Comparison of ENCODE assay signal across 8 cellular contexts in the genomic region with DNA sequence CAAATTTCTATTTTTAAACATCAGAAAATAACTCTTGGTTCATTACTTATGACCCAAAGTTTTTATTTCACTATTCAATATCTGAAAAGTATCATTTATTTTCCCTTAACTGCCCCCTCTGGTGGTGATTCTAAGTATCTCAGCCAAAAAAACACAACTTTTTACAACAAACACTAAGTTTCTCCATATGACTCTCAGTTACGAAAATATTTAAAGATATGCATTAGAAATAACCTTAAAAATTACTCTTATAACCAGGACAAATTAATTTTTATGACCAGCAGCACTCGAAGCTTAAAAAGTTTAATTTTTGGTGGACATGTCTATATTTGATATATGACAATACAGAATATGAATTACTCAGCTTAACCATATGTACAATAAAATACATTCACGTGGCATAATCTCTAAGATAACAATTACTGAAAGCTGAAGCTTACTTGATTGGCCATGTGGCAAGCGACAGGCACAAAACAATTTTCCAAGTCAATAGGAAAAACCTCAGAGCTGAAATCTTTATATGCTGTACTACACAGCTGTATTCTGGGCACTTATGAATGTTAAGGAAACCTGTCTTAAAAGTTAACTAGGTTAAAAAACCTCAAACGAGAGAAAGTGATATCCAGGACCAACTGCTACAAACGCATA. TPM values are rescaled to one million over a fixed set of nuclear protein-coding genes. Genes with fewer than 3 reads are reported as not detected.
DNase-seq lines count a peak whose midpoint lies in the region; ATAC-seq and TF ChIP-seq lines count a peak whose summit lies in the region.

No MANE protein-coding gene starts in this region.

- CTCF ChIA-PET in PC-9 (lab: Charles Lee): interaction anchor here (0.6 to 2.3 kb wide), 10 partner anchors 10 to 171 kb away, joined by 3 to 16 read pairs (median 4); no protein-coding TSS in a partner anchor

- H3K79me2 ChIP-seq in PC-9 (ENCODE audit: low read depth): peaks cover 91% of the 10 kb centered on the region

- intact Hi-C loops in left ventricle myocardium inferior (cut with micrococcal nuclease): no loop called here
- intact Hi-C loops in left ventricle myocardium superior (cut with micrococcal nuclease): no loop called here
- intact Hi-C loops in PC-9 (cut with micrococcal nuclease; ENCODE audit: unreplicated experiment): loop anchor here (1.0 to 10.0 kb wide), 3 partner anchors 107 to 469 kb away; no protein-coding TSS in a partner anchor
- intact Hi-C loops in natural killer cell (cut with micrococcal nuclease): loop anchor here (1.0 to 5.0 kb wide), 3 partner anchors 45 to 964 kb away; partner anchors contain the start of gene NFE2L3

- peaks cover 85% of the 10 kb centered on the region for H3K36me3 Mint-ChIP-seq in effector memory CD8-positive, alpha-beta T cell (ENCODE audit: insufficient read depth)
- H3K36me3 Mint-ChIP-seq in natural killer cell: peaks cover 61% of the 10 kb centered on the region

- H3K4me1 ChIP-seq in left ventricle myocardium inferior (peaks cover 87% of the 10 kb centered on the region), PC-9 (replicated peaks; ENCODE audit: insufficient read depth) (peaks cover 29% of the 10 kb centered on the region)

- peaks cover 53 to 61% of the 10 kb centered on the region in 2 donors for H3K4me1 Mint-ChIP-seq in effector memory CD8-positive, alpha-beta T cell (ENCODE audit: low read depth in 2 of 2)
- H3K4me1 Mint-ChIP-seq in natural killer cell: peaks cover 83% of the 10 kb centered on the region in 2 donors

- H3K27me3 ChIP-seq in left ventricle myocardium inferior (ENCODE audit: low read depth) (no peaks in the 10 kb centered on the region), PC-9 (ENCODE audit: insufficient read depth, low read depth) (no peaks in the 10 kb centered on the region)

- peak overlapping the region; percentile 99 to 100 for H3K4me3 Mint-ChIP-seq in effector memory CD8-positive, alpha-beta T cell
- H3K4me3 Mint-ChIP-seq in natural killer cell: peak overlapping the region; percentile 100

- H3K36me3 ChIP-seq in left ventricle myocardium inferior (peaks cover 53% of the 10 kb centered on the region), PC-9 (ENCODE audit: low read depth) (peaks cover 69% of the 10 kb centered on the region)

- no peak for ATAC-seq in left ventricle myocardium superior
- ATAC-seq in effector memory CD8-positive, alpha-beta T cell (replicated peaks): no peak
- ATAC-seq in natural killer cell: no peak

- POLR2A ChIA-PET in PC-9 (lab: Charles Lee; ENCODE audit: unreplicated experiment): interaction anchor here (0.5 to 2.0 kb wide), 4 partner anchors 19 to 501 kb away, joined by 3 to 33 read pairs (median 6); partner anchors contain the start of gene NFE2L3

- H3K4me3 ChIP-seq in left ventricle myocardium inferior (peak overlapping the region; percentile 90), PC-9 (peak overlapping the region; percentile 98)

- no peaks in the 10 kb centered on the region for H3K9me2 ChIP-seq in PC-9 (ENCODE audit: insufficient read depth)

- H3K9me3 Mint-ChIP-seq in effector memory CD8-positive, alpha-beta T cell: no peaks in the 10 kb centered on the region
- no peaks in the 10 kb centered on the region for H3K9me3 Mint-ChIP-seq in natural killer cell

- peaks cover 70% of the 10 kb centered on the region for H3F3A ChIP-seq in PC-9 (ENCODE audit: insufficient read depth, low read depth)

- H3K27ac ChIP-seq in left ventricle myocardium inferior (replicated peaks) (peak overlapping the region; percentile 98), PC-9 (peak overlapping the region; percentile 92)

- H4K20me1 ChIP-seq in PC-9 (ENCODE audit: insufficient read depth): peaks cover 75% of the 10 kb centered on the region

- no peaks in the 10 kb centered on the region for H3K27me3 Mint-ChIP-seq in effector memory CD8-positive, alpha-beta T cell
- H3K27me3 Mint-ChIP-seq in natural killer cell (ENCODE audit: low read depth in 2 of 2): peaks cover 2 to 5% of the 10 kb centered on the region in 2 donors

- H2AFZ ChIP-seq in PC-9: no peak overlapping the region

- TF ChIP-seq CTCF in left ventricle myocardium inferior (IDR thresholded peaks at IDR 0.05; ENCODE audit: borderline replicate concordance): peak; percentile 83
- TF ChIP-seq CTCF in PC-9 (conservative IDR thresholded peaks at IDR 0.05): peak; percentile 98
- TF ChIP-seq CTCF in natural killer cell (IDR thresholded peaks at IDR 0.05): peak; percentile 96

- H3K27ac Mint-ChIP-seq in effector memory CD8-positive, alpha-beta T cell: peak overlapping the region; percentile 99 to 100
- H3K27ac Mint-ChIP-seq in natural killer cell: peak overlapping the region; percentile 100

- H3K9me3 ChIP-seq in left ventricle myocardium inferior (replicated peaks) (no peaks in the 10 kb centered on the region), PC-9 (ENCODE audit: insufficient read depth, low read depth) (no peaks in the 10 kb centered on the region)

- no TSS peak for BruUV-seq in PC-9 (replicated peaks; lab: Mats Ljungman, UMichigan)

- DNase-seq in left ventricle myocardium inferior (no peak), left ventricle myocardium superior (no peak), PC-9 (no peak), natural killer cell (no peak), DMS153 (lab: John Stamatoyannopoulos, UW) (no peak), NCI-H1048 (lab: John Stamatoyannopoulos, UW) (no peak), GDM1 (lab: John Stamatoyannopoulos, UW) (no peak)
- peak in 2 of 3 experiments; percentile 27 to 36 for DNase-seq in effector memory CD8-positive, alpha-beta T cell

- peak overlapping the region; percentile 84 for H3K4me2 ChIP-seq in PC-9

RNA-seq across cellular contexts. Expression of gene HNRNPA2B1, which starts 2.3 kb away (rescaled TPM):
- total RNA-seq in left ventricle myocardium inferior (398 TPM), left ventricle myocardium superior (430 TPM), PC-9 (2021) (526 and 792 TPM in 2 replicates), natural killer cell (100 to 1,000 TPM; 473 to 627 (median 585) TPM)

RNA-seq across cellular contexts. Expression of gene CBX3, which starts 3.3 kb away (rescaled TPM):
- total RNA-seq in left ventricle myocardium inferior (58.5 TPM), left ventricle myocardium superior (61.3 TPM), PC-9 (2021) (282 and 308 TPM in 2 replicates), natural killer cell (100 to 1,000 TPM; 103 to 126 (median 109) TPM)

RNA-seq across cellular contexts. Expression of gene NFE2L3, which starts 46.3 kb away (rescaled TPM):
- total RNA-seq in left ventricle myocardium inferior (0.99 TPM), left ventricle myocardium superior (0.94 TPM), PC-9 (2021) (44.2 and 49.1 TPM in 2 replicates), natural killer cell (1 to 10 TPM in 1 of 3 donors, under 1 TPM in 2; 0.68 to 2.0 (median 1.00) TPM)

Comparison
In these comparisons a context has a peak if more than half of its experiments do, and no peak if none do; other contexts are left out.
1. DNase-seq: peak in effector memory CD8-positive, alpha-beta T cell (2 of 3); none in left ventricle myocardium inferior (single experiment), left ventricle myocardium superior (single experiment), PC-9 (0 of 2), natural killer cell (single experiment), DMS153 (single experiment), NCI-H1048 (single experiment) and GDM1 (single experiment).
2. RNA of gene NFE2L3, which starts 46.3 kb away (total RNA-seq): 44.2 to 49.1 TPM in PC-9; 0.68 to 2.0 TPM in natural killer cell, 0.99 TPM in left ventricle myocardium inferior (single experiment) and 0.94 TPM in left ventricle myocardium superior (single experiment); every median in the first group is over 10 times any median in the second.
3. intact Hi-C loops: an anchor here in PC-9 (1.0 to 10.0 kb wide) and natural killer cell (1.0 to 5.0 kb wide); none called in left ventricle myocardium inferior and left ventricle myocardium superior.
4. Peak in every context shown above with its lines, with median percentiles within 50 percentile points of each other: CTCF ChIP-seq.